In the genomic region with DNA sequence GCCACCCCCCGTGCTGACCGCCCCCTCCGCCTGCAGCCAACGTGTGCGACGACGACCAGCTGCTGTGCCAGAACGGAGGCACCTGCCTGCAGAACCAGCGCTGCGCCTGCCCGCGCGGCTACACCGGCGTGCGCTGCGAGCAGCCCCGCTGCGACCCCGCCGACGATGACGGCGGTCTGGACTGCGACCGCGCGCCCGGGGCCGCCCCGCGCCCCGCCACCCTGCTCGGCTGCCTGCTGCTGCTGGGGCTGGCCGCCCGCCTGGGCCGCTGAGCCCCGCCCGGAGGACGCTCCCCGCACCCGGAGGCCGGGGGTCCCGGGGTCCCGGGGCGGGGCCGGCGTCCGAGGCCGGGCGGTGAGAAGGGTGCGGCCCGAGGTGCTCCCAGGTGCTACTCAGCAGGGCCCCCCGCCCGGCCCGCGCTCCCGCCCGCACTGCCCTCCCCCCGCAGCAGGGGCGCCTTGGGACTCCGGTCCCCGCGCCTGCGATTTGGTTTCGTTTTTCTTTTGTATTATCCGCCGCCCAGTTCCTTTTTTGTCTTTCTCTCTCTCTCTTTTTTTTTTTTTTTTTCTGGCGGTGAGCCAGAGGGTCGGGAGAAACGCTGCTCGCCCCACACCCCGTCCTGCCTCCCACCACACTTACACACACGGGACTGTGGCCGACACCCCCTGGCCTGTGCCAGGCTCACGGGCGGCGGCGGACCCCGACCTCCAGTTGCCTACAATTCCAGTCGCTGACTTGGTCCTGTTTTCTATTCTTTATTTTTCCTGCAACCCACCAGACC, we compare ENCODE assay signal across 1 cellular context.
TF ChIP-seq lines count a peak whose summit lies in the region.

No MANE protein-coding gene starts in this region.

TF ChIP-seq in liver, 16 proteins besides CTCF, POLR2A, EP300 and RAD21 (continued from another document):
- TF ChIP-seq, protein P1, sequence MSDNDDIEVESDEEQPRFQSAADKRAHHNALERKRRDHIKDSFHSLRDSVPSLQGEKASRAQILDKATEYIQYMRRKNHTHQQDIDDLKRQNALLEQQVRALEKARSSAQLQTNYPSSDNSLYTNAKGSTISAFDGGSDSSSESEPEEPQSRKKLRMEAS (IDR thresholded peaks at IDR 0.05): no peak
- TF ChIP-seq NR2F2 (IDR thresholded peaks at IDR 0.05): no peak
- TF ChIP-seq HNF4G (IDR thresholded peaks at IDR 0.05): no peak
- no peak for TF ChIP-seq HNF4A (conservative IDR thresholded peaks at IDR 0.05)
- no peak for TF ChIP-seq GABPA (IDR thresholded peaks at IDR 0.05 in 1 of 2, conservative IDR thresholded peaks at IDR 0.05 in 1 of 2)
- TF ChIP-seq RXRA (IDR thresholded peaks at IDR 0.05): no peak
- TF ChIP-seq YY1 (IDR thresholded peaks at IDR 0.05): no peak
- TF ChIP-seq SP1 (IDR thresholded peaks at IDR 0.05): no peak
- TF ChIP-seq, protein P2, sequence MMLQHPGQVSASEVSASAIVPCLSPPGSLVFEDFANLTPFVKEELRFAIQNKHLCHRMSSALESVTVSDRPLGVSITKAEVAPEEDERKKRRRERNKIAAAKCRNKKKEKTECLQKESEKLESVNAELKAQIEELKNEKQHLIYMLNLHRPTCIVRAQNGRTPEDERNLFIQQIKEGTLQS (IDR thresholded peaks at IDR 0.05): no peak
- TF ChIP-seq, protein P3, sequence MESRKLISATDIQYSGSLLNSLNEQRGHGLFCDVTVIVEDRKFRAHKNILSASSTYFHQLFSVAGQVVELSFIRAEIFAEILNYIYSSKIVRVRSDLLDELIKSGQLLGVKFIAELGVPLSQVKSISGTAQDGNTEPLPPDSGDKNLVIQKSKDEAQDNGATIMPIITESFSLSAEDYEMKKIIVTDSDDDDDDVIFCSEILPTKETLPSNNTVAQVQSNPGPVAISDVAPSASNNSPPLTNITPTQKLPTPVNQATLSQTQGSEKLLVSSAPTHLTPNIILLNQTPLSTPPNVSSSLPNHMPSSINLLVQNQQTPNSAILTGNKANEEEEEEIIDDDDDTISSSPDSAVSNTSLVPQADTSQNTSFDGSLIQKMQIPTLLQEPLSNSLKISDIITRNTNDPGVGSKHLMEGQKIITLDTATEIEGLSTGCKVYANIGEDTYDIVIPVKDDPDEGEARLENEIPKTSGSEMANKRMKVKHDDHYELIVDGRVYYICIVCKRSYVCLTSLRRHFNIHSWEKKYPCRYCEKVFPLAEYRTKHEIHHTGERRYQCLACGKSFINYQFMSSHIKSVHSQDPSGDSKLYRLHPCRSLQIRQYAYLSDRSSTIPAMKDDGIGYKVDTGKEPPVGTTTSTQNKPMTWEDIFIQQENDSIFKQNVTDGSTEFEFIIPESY (IDR thresholded peaks at IDR 0.05): no peak
